8 cellular contexts compared by ENCODE assay signal in the genomic region with DNA sequence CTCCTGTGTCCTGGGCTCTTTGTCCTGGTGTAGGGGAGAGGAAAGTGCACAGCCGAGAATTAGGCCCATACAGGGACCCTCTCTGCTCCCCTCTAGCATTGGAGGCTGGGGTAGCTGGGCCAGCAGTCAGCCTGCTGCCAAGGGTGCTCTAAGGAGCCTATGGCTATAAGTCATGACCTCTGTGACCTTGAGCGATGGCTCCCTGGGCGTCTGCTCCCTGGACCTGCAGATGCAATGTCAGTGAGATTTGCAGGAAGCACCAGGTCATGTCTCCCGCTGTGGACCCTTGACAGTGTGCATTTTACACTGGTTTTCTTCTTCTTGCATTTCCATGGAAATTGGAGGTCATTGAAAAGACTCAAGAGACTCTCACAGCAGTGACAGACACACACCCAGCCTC.
"Had no signal": no experiment of that assay in that cellular context is flagged by ENCODE, and none has a peak within 500 bp of the region (broad histone marks: within the 10 kb centered on the region; RNA-seq: fewer than 3 reads in every experiment).

No MANE protein-coding gene starts in this region.

- FAIRE-seq: HepG2 had no signal

- H3K9ac ChIP-seq: GM23248 had no signal

- DNase-seq: GM23248, GOT3, HFFc6, KBM-7 had no signal

- H2AFZ ChIP-seq: GM23248 had no signal

- H3K9me3 ChIP-seq: HAP-1 had no signal

- H3K4me1 ChIP-seq: HAP-1 had no signal

- H3K4me3 ChIP-seq: GM23248, HAP-1 had no signal

- ATAC-seq: HCT116, HepG2 had no signal

- H3K36me3 ChIP-seq: HAP-1 had no signal

- H3K27ac ChIP-seq: GM23248, HL-60 had no signal
